In genomic region chr10:42753507-42754154, GRCh38 we compare ENCODE assay signal across 8 cellular contexts. TPM values are rescaled to one million over a fixed set of nuclear protein-coding genes. Genes with fewer than 3 reads are reported as not detected.
DNase-seq lines count a peak whose midpoint lies in the region; ATAC-seq and TF ChIP-seq lines count a peak whose summit lies in the region.

No MANE protein-coding gene starts in this region.

- TF ChIP-seq CTCF in WERI-Rb-1 (IDR thresholded peaks at IDR 0.05; ENCODE audit: low read depth, low read length) = no peak

- H3K36me3 ChIP-seq in WERI-Rb-1 (no peaks in the 10 kb centered on the region), rectal smooth muscle tissue (ENCODE audit: control insufficient read depth, insufficient read depth, low read length) (no peaks in the 10 kb centered on the region)

- peak; percentile 28 for ATAC-seq in Right ventricle myocardium superior (ENCODE audit: poor library complexity)

- no peaks in the 10 kb centered on the region for H3K9me3 ChIP-seq in WERI-Rb-1 (ENCODE audit: severe bottlenecking)

- H3K27me3 ChIP-seq in WERI-Rb-1 (ENCODE audit: insufficient read depth, low read depth, severe bottlenecking) (peaks cover 82% of the 10 kb centered on the region), rectal smooth muscle tissue (ENCODE audit: control insufficient read depth, insufficient read depth, low read length) (peaks cover 18% of the 10 kb centered on the region)

- intact Hi-C loops in Right ventricle myocardium superior (cut with DNase I) = loop anchor here (5.0 kb wide), 1 partner anchor 349 kb away; no protein-coding TSS in a partner anchor

- DNase-seq in NCI-H1105 treated with DMSO at 0.1 percent for 48 hours (lab: John Stamatoyannopoulos, UW) (peak; percentile 23), NCI-H1105 (lab: John Stamatoyannopoulos, UW) (no peak), WERI-Rb-1 (no peak), Right ventricle myocardium superior (peak; percentile 52), NCI-H526 treated with DMSO at 0.1 percent for 48 hours (lab: John Stamatoyannopoulos, UW) (no peak), HuH-7 (ENCODE audit: low spot score) (no peak), erythroblast (lab: John Stamatoyannopoulos, UW) (no peak)

- H3K9ac ChIP-seq in rectal smooth muscle tissue (ENCODE audit: low read length) = peak overlapping the region; percentile 49

- no peaks in the 10 kb centered on the region for H3K4me1 ChIP-seq in rectal smooth muscle tissue (ENCODE audit: control insufficient read depth, insufficient read depth, low read length)

- H3K27ac ChIP-seq in WERI-Rb-1 = no peak overlapping the region
- peak overlapping the region; percentile 36 for H3K27ac ChIP-seq in rectal smooth muscle tissue (ENCODE audit: low read depth, low read length)

- no peak for TF ChIP-seq POLR2A in erythroblast (IDR thresholded peaks at IDR 0.05; ENCODE audit: low read length)

- H3K4me3 ChIP-seq in WERI-Rb-1 (ENCODE audit: low read depth, low read length) (peak overlapping the region; percentile 54), rectal smooth muscle tissue (ENCODE audit: low read length) (peak overlapping the region; percentile 84)

RNA-seq across cellular contexts. Expression of gene BMS1, which starts 29.0 kb away (rescaled TPM):
- total RNA-seq in Right ventricle myocardium superior = 13.4 TPM

Comparison
In these comparisons a context has a peak if more than half of its experiments do, and no peak if none do; other contexts are left out.
1. DNase-seq: peak in NCI-H1105 treated with DMSO at 0.1 percent for 48 hours (single experiment) and Right ventricle myocardium superior (single experiment); none in NCI-H1105 (single experiment), WERI-Rb-1 (single experiment), NCI-H526 treated with DMSO at 0.1 percent for 48 hours (single experiment), HuH-7 (single experiment) and erythroblast (0 of 2).